In the genomic region with DNA sequence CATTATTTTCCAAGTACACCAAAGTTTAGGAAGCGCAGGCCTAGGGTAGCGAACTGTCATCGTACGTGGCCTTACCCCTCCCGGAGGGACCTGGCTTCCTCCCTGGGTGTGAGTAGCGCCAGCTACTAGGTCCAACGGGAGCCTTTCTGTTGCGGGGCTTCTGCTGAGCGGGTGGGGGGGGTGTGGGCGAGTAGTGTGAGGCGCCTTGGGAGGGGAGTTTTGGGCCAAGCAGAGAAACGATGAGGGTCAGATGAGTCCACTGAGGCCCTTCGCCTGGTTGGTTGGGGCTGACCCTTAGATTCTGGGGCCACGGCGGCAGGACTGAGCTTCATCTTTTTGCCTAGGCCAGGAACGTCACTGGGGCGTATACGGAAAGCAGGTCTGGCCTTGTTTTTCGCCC, we compare ENCODE assay signal across 1 cellular context.
TF ChIP-seq lines count a peak whose summit lies in the region.

No MANE protein-coding gene starts in this region.

TF ChIP-seq in HCT116, 20 proteins besides CTCF, POLR2A, EP300 and RAD21 (continued from another document):
- TF ChIP-seq EZH2phosphoT487 (IDR thresholded peaks at IDR 0.05; ENCODE audit: borderline replicate concordance) (no peak), SP1 (IDR thresholded peaks at IDR 0.05; ENCODE audit: low read depth) (no peak), TCF7L2 (IDR thresholded peaks at IDR 0.05; ENCODE audit: borderline replicate concordance, extremely low read depth, insufficient read depth, insufficient read length) (no peak)
